ENCODE assay signal across 8 cellular contexts in the genomic region with DNA sequence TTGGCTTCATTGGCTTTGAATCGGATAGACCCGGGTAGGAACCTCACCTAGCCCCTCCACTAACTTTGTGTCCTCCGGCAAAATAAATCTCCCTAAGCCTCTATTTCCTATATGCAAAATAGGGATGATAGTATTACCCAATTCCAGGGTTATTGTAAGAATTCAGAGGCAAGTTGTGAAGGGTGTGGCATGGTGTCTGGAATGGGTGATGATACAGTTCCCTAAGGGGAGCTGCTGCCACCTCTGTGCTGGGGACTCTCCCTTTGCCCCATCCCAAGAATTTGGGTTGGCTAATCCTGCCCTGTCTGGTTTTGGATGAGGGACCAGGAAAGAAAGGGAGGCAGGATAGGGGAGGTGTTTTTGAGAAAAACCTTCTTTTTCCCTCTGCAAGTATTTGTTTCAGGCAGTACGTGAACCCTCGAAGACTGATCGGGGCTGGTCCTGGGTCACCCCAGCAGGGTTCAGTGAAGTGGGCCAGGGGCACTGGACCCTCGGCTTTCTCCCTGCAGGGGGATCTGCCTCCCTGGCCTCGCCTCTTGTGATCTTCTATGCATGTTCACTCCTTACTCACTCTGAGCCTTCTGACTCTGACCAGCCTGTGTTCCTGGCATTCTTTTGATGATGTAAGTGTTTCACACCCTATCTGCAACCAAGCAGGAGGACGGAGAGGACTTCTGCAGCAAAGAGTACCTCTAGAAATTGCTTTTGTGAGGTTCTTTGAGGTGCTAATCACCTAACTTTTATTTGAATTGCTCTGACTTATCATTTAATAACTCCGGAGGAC.
DNase-seq lines count a peak whose midpoint lies in the region; ATAC-seq and TF ChIP-seq lines count a peak whose summit lies in the region.

No MANE protein-coding gene starts in this region.

- TF ChIP-seq CTCF in Calu3 (IDR thresholded peaks at IDR 0.05; ENCODE audit: unreplicated experiment) (no peak), Panc1 (IDR thresholded peaks at IDR 0.05) (no peak), Caco-2 (IDR thresholded peaks at IDR 0.05; ENCODE audit: insufficient read depth in 1 of 2, low read depth in 1 of 2, low read length in 1 of 2, severe bottlenecking in 1 of 2, unreplicated experiment in 1 of 2) (no peak)

- POLR2A ChIA-PET in Panc1 (lab: Charles Lee): no interaction called here
- POLR2A ChIA-PET in Caco-2 (lab: Charles Lee): no interaction called here

- H3K27me3 Mint-ChIP-seq in Calu3 (ENCODE audit: unreplicated experiment) (no peaks in the 10 kb centered on the region), Caco-2 (ENCODE audit: insufficient read depth, unreplicated experiment) (no peaks in the 10 kb centered on the region)
- no peaks in the 10 kb centered on the region for H3K27me3 Mint-ChIP-seq in natural killer cell treated with Interleukin-12 subunit alpha and Interleukin-12 subunit beta and Interleukin-15 and Interleukin-18, amount 100 ng/mL, for 72 hours

- no peaks in the 10 kb centered on the region for H3K27me3 ChIP-seq in Panc1 (ENCODE audit: control insufficient read depth, insufficient read depth, low read length)
- H3K27me3 ChIP-seq in effector memory CD4-positive, alpha-beta T cell (replicated peaks; ENCODE audit: control insufficient read depth, insufficient read depth, low read length, poor library complexity, severe bottlenecking): no peaks in the 10 kb centered on the region
- H3K27me3 ChIP-seq in Caco-2 (replicated peaks; ENCODE audit: control insufficient read depth, insufficient read depth, low read length): no peaks in the 10 kb centered on the region

- CTCF ChIA-PET in Calu3 (lab: Charles Lee) (interaction anchor here (1.8 kb wide), 1 partner anchor 46 kb away, joined by 6 read pairs; no protein-coding TSS in a partner anchor), Panc1 (lab: Charles Lee) (interaction anchor here (0.5 kb wide), 1 partner anchor 23 kb away, joined by 3 read pairs; no protein-coding TSS in a partner anchor), Caco-2 (lab: Charles Lee) (no interaction called here)

- H3K4me1 ChIP-seq in Panc1 (ENCODE audit: control insufficient read depth, insufficient read depth, low read length) (peaks cover 96% of the 10 kb centered on the region), Caco-2 (peaks cover 78% of the 10 kb centered on the region)
- peaks cover 80% of the 10 kb centered on the region for H3K4me1 ChIP-seq in effector memory CD4-positive, alpha-beta T cell (ENCODE audit: control insufficient read depth, insufficient read depth, low read length, poor library complexity, severe bottlenecking)

- H3K4me3 ChIP-seq in Panc1 (ENCODE audit: low read depth in 2 of 2, low read length in 2 of 2) (peak overlapping the region in 1 of 2 experiments; percentile 36; a peak in 2 of 4 replicates), Caco-2 (ENCODE audit: low read depth, low read length) (no peak overlapping the region)
- H3K4me3 ChIP-seq in effector memory CD4-positive, alpha-beta T cell (ENCODE audit: insufficient read depth, low read depth, low read length, poor library complexity, severe bottlenecking): peak overlapping the region; percentile 7

- BruUV-seq in Calu3 (replicated peaks; lab: Mats Ljungman, UMichigan) (TSS peak; percentile 39), Panc1 (replicated peaks; lab: Mats Ljungman, UMichigan) (no TSS peak), Caco-2 (replicated peaks; lab: Mats Ljungman, UMichigan) (no TSS peak)

- in situ Hi-C loops in Panc1 (cut with HindIII; ENCODE audit: low pct_unique_long_range_greater_than_20kb, low sequenced_read_pairs): no loop called here

- no peaks in the 10 kb centered on the region for H3K36me3 ChIP-seq in Panc1 (ENCODE audit: control insufficient read depth, insufficient read depth, low read length)
- H3K36me3 ChIP-seq in effector memory CD4-positive, alpha-beta T cell (ENCODE audit: control insufficient read depth, insufficient read depth, low read length): no peaks in the 10 kb centered on the region
- no peaks in the 10 kb centered on the region for H3K36me3 ChIP-seq in Caco-2 (ENCODE audit: control insufficient read depth, insufficient read depth, low read length)

- H3K36me3 Mint-ChIP-seq in Calu3 (ENCODE audit: insufficient read depth, unreplicated experiment) (peaks cover 71% of the 10 kb centered on the region), Caco-2 (ENCODE audit: insufficient read depth, unreplicated experiment) (no peaks in the 10 kb centered on the region)
- H3K36me3 Mint-ChIP-seq in natural killer cell treated with Interleukin-12 subunit alpha and Interleukin-12 subunit beta and Interleukin-15 and Interleukin-18, amount 100 ng/mL, for 72 hours: no peaks in the 10 kb centered on the region

- H3K27ac Mint-ChIP-seq in Calu3 (ENCODE audit: unreplicated experiment) (peak overlapping the region; percentile 83), Caco-2 (ENCODE audit: unreplicated experiment) (no peak overlapping the region)
- peak overlapping the region; percentile 87 to 98 for H3K27ac Mint-ChIP-seq in natural killer cell treated with Interleukin-12 subunit alpha and Interleukin-12 subunit beta and Interleukin-15 and Interleukin-18, amount 100 ng/mL, for 72 hours

- H3K4me1 Mint-ChIP-seq in Calu3 (ENCODE audit: low read depth, unreplicated experiment) (peaks cover 96% of the 10 kb centered on the region), Caco-2 (ENCODE audit: low read depth, unreplicated experiment) (peaks cover 52% of the 10 kb centered on the region)
- H3K4me1 Mint-ChIP-seq in natural killer cell treated with Interleukin-12 subunit alpha and Interleukin-12 subunit beta and Interleukin-15 and Interleukin-18, amount 100 ng/mL, for 72 hours (ENCODE audit: low read depth in 2 of 2): peaks cover 84 to 87% of the 10 kb centered on the region in 2 donors

- intact Hi-C loops in Calu3 (cut with micrococcal nuclease; ENCODE audit: unreplicated experiment): loop anchor here (2.0 kb wide), 1 partner anchor 62 kb away; no protein-coding TSS in a partner anchor
- intact Hi-C loops in Panc1 (cut with micrococcal nuclease; ENCODE audit: unreplicated experiment): no loop called here
- intact Hi-C loops in Caco-2 (cut with micrococcal nuclease; ENCODE audit: unreplicated experiment): no loop called here

- peak; percentile 37 for DNase-seq in Calu3
- no peak for DNase-seq in Panc1 (ENCODE audit: low read depth, low spot score)
- no peak for DNase-seq in effector memory CD4-positive, alpha-beta T cell
- DNase-seq in natural killer cell treated with Interleukin-12 subunit alpha and Interleukin-12 subunit beta and Interleukin-15 and Interleukin-18, amount 100 ng/mL, for 72 hours (ENCODE audit: low spot score): no peak
- DNase-seq in stimulated activated naive CD4-positive, alpha-beta T cell treated with Interleukin-2 at 50 U/mL for 16 hours (lab: John Stamatoyannopoulos, UW): no peak
- no peak for DNase-seq in Caco-2

- peak; percentile 65 for ATAC-seq in Panc1
- ATAC-seq in natural killer cell treated with Interleukin-12 subunit alpha and Interleukin-12 subunit beta and Interleukin-15 and Interleukin-18, amount 100 ng/mL, for 72 hours: peak; percentile 29 to 60
- no peak for ATAC-seq in GM21717 (IDR thresholded peaks at IDR 0.05; ENCODE audit: unreplicated experiment)
- no peak for ATAC-seq in GM21825 (IDR thresholded peaks at IDR 0.05; ENCODE audit: unreplicated experiment)

- H3K27ac ChIP-seq in Panc1 (ENCODE audit: low read length): peak overlapping the region; percentile 98
- peak overlapping the region; percentile 89 for H3K27ac ChIP-seq in effector memory CD4-positive, alpha-beta T cell (ENCODE audit: insufficient read depth, low read length, poor library complexity, severe bottlenecking)

- H3K9me3 ChIP-seq in Panc1 (ENCODE audit: control insufficient read depth, insufficient read depth, low read depth, low read length) (no peaks in the 10 kb centered on the region), Caco-2 (no peaks in the 10 kb centered on the region)
- H3K9me3 ChIP-seq in effector memory CD4-positive, alpha-beta T cell (ENCODE audit: control insufficient read depth, low read length): no peaks in the 10 kb centered on the region

- H3K9me3 Mint-ChIP-seq in Calu3 (ENCODE audit: low read depth, unreplicated experiment) (no peaks in the 10 kb centered on the region), Caco-2 (ENCODE audit: unreplicated experiment) (no peaks in the 10 kb centered on the region)
- H3K9me3 Mint-ChIP-seq in natural killer cell treated with Interleukin-12 subunit alpha and Interleukin-12 subunit beta and Interleukin-15 and Interleukin-18, amount 100 ng/mL, for 72 hours: no peaks in the 10 kb centered on the region

- H3K4me3 Mint-ChIP-seq in Calu3 (ENCODE audit: low read depth, unreplicated experiment): peak overlapping the region; percentile 56
- peak overlapping the region; percentile 82 for H3K4me3 Mint-ChIP-seq in natural killer cell treated with Interleukin-12 subunit alpha and Interleukin-12 subunit beta and Interleukin-15 and Interleukin-18, amount 100 ng/mL, for 72 hours
- H3K4me3 Mint-ChIP-seq in Caco-2 (ENCODE audit: unreplicated experiment): no peak overlapping the region

Comparison
In these comparisons a context has a peak if more than half of its experiments do, and no peak if none do; other contexts are left out.
1. ATAC-seq: peak in Panc1 (single experiment) and natural killer cell treated with Interleukin-12 subunit alpha and Interleukin-12 subunit beta and Interleukin-15 and Interleukin-18, amount 100 ng/mL, for 72 hours (2 of 2); none in GM21717 (single experiment) and GM21825 (single experiment).